Comparison of ENCODE assay signal across 1 cellular context in genomic region chr15:66701422-66702034, GRCh38.
TF ChIP-seq lines count a peak whose summit lies in the region.

No MANE protein-coding gene starts in this region.

TF ChIP-seq in HepG2, 621 proteins besides CTCF, POLR2A, EP300 and RAD21 (continued from another document):
- peak; percentile 58; the same call in 1 of the 2 replicates for TF ChIP-seq NFAT5 (CRISPR knock-in tag; IDR thresholded peaks at IDR 0.05)
- TF ChIP-seq TFDP1 (CRISPR knock-in tag; IDR thresholded peaks at IDR 0.05; ENCODE audit: borderline replicate concordance): no peak
- TF ChIP-seq MYPOP (CRISPR knock-in tag; IDR thresholded peaks at IDR 0.05): peak; percentile 63; the same call in 1 of the 2 replicates
- 0 out of 2 replicates have a peak, but pooled peaks have one; percentile 3 for TF ChIP-seq NFKBIZ (CRISPR knock-in tag; IDR thresholded peaks at IDR 0.05)
- 0 out of 2 replicates have a peak, but pooled peaks have one; percentile 14 for TF ChIP-seq MYC (CRISPR knock-in tag; IDR thresholded peaks at IDR 0.05; ENCODE audit: borderline replicate concordance)
- peak; percentile 77 for TF ChIP-seq ZC3H13 (CRISPR knock-in tag; IDR thresholded peaks at IDR 0.05)
- no peak for TF ChIP-seq TEAD2 (CRISPR knock-in tag; IDR thresholded peaks at IDR 0.05)
- no peak for TF ChIP-seq SAFB2 (CRISPR knock-in tag; IDR thresholded peaks at IDR 0.05; ENCODE audit: borderline replicate concordance, low read depth)
- TF ChIP-seq ZNF24 (IDR thresholded peaks at IDR 0.05): no peak
- TF ChIP-seq JUNB (CRISPR knock-in tag; IDR thresholded peaks at IDR 0.05; ENCODE audit: borderline replicate concordance): no peak
